ENCODE assay signal across 9 cellular contexts in genomic region chr12:46386360-46386867, GRCh38. TPM values are rescaled to one million over a fixed set of nuclear protein-coding genes. Genes with fewer than 3 reads are reported as not detected.
DNase-seq lines count a peak whose midpoint lies in the region; ATAC-seq and TF ChIP-seq lines count a peak whose summit lies in the region.
"Had no signal": no experiment of that assay in that cellular context is flagged by ENCODE, and none has a peak within 500 bp of the region (broad histone marks: within the 10 kb centered on the region; RNA-seq: fewer than 3 reads in every experiment).

No MANE protein-coding gene starts in this region.

- POLR2A ChIA-PET in T-cell (lab: Charles Lee): interaction anchor here in 1 of 2 donors (0.5 kb wide), 1 partner anchor 16 kb away, joined by 3 read pairs; no protein-coding TSS in a partner anchor

- intact Hi-C loops in cardiac septum (cut with DNase I): no loop called here
- intact Hi-C loops in transverse colon (cut with DNase I; ENCODE audit: low total_unique reads): loop anchor here (10.0 kb wide), 1 partner anchor 122 kb away; the partner anchor contains the start of gene SLC38A1

- H3K9me3 ChIP-seq in cardiac muscle cell (ENCODE audit: low read depth): no peaks in the 10 kb centered on the region
- no peaks in the 10 kb centered on the region for H3K9me3 ChIP-seq in SK-N-MC (ENCODE audit: low read depth, low read length)
- no peaks in the 10 kb centered on the region for H3K9me3 ChIP-seq in transverse colon

- H3K27me3 Mint-ChIP-seq in T-cell: no peaks in the 10 kb centered on the region

- H3K27ac ChIP-seq in cardiac muscle cell (peak overlapping the region; percentile 8), SK-N-MC (peak overlapping the region; percentile 86; the same call in 1 of the 2 replicates), transverse colon (peak overlapping the region; percentile 98 to 100 (median 100))

- H3K9ac ChIP-seq in SK-N-MC (ENCODE audit: insufficient read length): peak overlapping the region; percentile 16

- H3K4me3 ChIP-seq in cardiac muscle cell: no peak overlapping the region
- H3K4me3 ChIP-seq in SK-N-MC: peak overlapping the region; percentile 68
- no peak overlapping the region for H3K4me3 ChIP-seq in transverse colon

- no peak for TF ChIP-seq EP300 in transverse colon (IDR thresholded peaks at IDR 0.05; ENCODE audit: low read depth)

- H3K4me1 ChIP-seq in cardiac muscle cell (ENCODE audit: low read depth): peaks cover 51% of the 10 kb centered on the region
- H3K4me1 ChIP-seq in transverse colon: peaks cover 25 to 82% (median 44%) of the 10 kb centered on the region in 4 donors

- no peaks in the 10 kb centered on the region for H3K27me3 ChIP-seq in cardiac muscle cell
- H3K27me3 ChIP-seq in transverse colon: no peaks in the 10 kb centered on the region

- DNase-seq in cardiac muscle cell (ENCODE audit: low read depth in 1 of 2, low spot score in 1 of 2) (peak in 1 of 2 donors; percentile 95), cardiac septum (ENCODE audit: low spot score) (no peak), SK-N-MC (ENCODE audit: low read depth, low spot score) (no peak), glomerular visceral epithelial cell (ENCODE audit: extremely low spot score) (peak; percentile 75), transverse colon (no peak), NCI-H2107 treated with DMSO at 0.1 percent for 48 hours (lab: John Stamatoyannopoulos, UW; ENCODE audit: unreplicated experiment) (no peak), T-helper 1 cell (no peak), T-cell (no peak)
- DNase-seq: activated CD4-positive, CD25-positive, alpha-beta regulatory T cell had no signal

- in situ Hi-C loops in transverse colon (cut with MboI; ENCODE audit: low pct_ligation_motif_present in 1 of 4, low pct_unique_long_range_greater_than_20kb in 1 of 4, low sequenced_read_pairs in 3 of 4): loop anchor here in 1 of 4 donors (10.0 to 25.0 kb wide), 2 partner anchors 88 to 649 kb away; partner anchors contain the start of gene ARID2

- TF ChIP-seq CTCF in cardiac muscle cell (IDR thresholded peaks at IDR 0.05; ENCODE audit: low read depth, low read length) (no peak), transverse colon (IDR thresholded peaks at IDR 0.05) (no peak)

- H3K36me3 ChIP-seq in cardiac muscle cell: no peaks in the 10 kb centered on the region
- no peaks in the 10 kb centered on the region for H3K36me3 ChIP-seq in SK-N-MC (ENCODE audit: insufficient read depth, low read length)
- no peaks in the 10 kb centered on the region for H3K36me3 ChIP-seq in transverse colon

- H3K4me3 Mint-ChIP-seq in T-cell: no peak overlapping the region

- no peak for TF ChIP-seq POLR2A in transverse colon (IDR thresholded peaks at IDR 0.05)

- no peak for ATAC-seq in T-cell (replicated peaks in 1 of 4)

- CTCF ChIA-PET in T-cell (lab: Charles Lee): interaction anchor here in 1 of 2 donors (1.2 kb wide), 1 partner anchor 275 kb away, joined by 3 read pairs; no protein-coding TSS in a partner anchor

- H3K4me1 Mint-ChIP-seq in T-cell: peaks cover 50 to 57% (median 52%) of the 10 kb centered on the region in 3 donors

- H3K36me3 Mint-ChIP-seq in T-cell: peaks cover 15% of the 10 kb centered on the region

- H3K9me3 Mint-ChIP-seq in T-cell: no peaks in the 10 kb centered on the region

- WGBS in transverse colon (ENCODE audit: low coverage in 1 of 2), 2 donors: 57 to 60% methylated on average over 3 of the region's 3 CpGs

- no peak overlapping the region for H3K27ac Mint-ChIP-seq in T-cell

RNA-seq across cellular contexts. Expression of gene SLC38A2, which starts 13.8 kb away (rescaled TPM):
- total RNA-seq in cardiac muscle cell: 169 and 201 TPM in 2 replicates
- polyA plus RNA-seq in cardiac muscle cell: 78.3 and 101 TPM in 2 replicates
- total RNA-seq in cardiac septum: 140 TPM
- total RNA-seq in transverse colon: 100 to 1,000 TPM; 104 to 300 (median 229) TPM
- total RNA-seq in T-cell: 100 to 1,000 TPM; 165 to 265 (median 217) TPM

Comparison
In these comparisons a context has a peak if more than half of its experiments do, and no peak if none do; other contexts are left out.
1. H3K27ac ChIP-seq: peak in every context shown above with its lines; median percentile 100 in transverse colon; 86 in SK-N-MC; 8 in cardiac muscle cell.